Comparison of ENCODE assay signal across 8 cellular contexts in genomic region chr16:8867483-8868271, GRCh38.
DNase-seq lines count a peak whose midpoint lies in the region; ATAC-seq and TF ChIP-seq lines count a peak whose summit lies in the region.

No MANE protein-coding gene starts in this region.

- H3K36me3 ChIP-seq in SU-DHL-6 (ENCODE audit: low read length) = no peaks in the 10 kb centered on the region
- H3K36me3 ChIP-seq in mucosa of stomach (ENCODE audit: control insufficient read depth, insufficient read depth, low read length) = no peaks in the 10 kb centered on the region

- H4K20me1 ChIP-seq in SU-DHL-6 (ENCODE audit: low read depth, low read length) = peaks cover 5% of the 10 kb centered on the region; the same call in 1 of the 2 replicates

- peaks cover 34 to 42% of the 10 kb centered on the region in 2 donors for H3K4me1 Mint-ChIP-seq in effector memory CD8-positive, alpha-beta T cell (ENCODE audit: low read depth in 2 of 2)

- peak; percentile 26 for DNase-seq in activated naive CD4-positive, alpha-beta T cell treated with Interleukin-2 at 50 U/mL for 16 hours
- no peak for DNase-seq in activated naive CD4-positive, alpha-beta T cell (lab: John Stamatoyannopoulos, UW)
- peak in 1 of 3 experiments; percentile 14 for DNase-seq in effector memory CD8-positive, alpha-beta T cell
- DNase-seq in GM10248 (ENCODE audit: extremely low spot score) = no peak

- H3K27ac ChIP-seq in SU-DHL-6 (ENCODE audit: low read depth, low read length) = peak overlapping the region; percentile 84

- H3K9me3 Mint-ChIP-seq in effector memory CD8-positive, alpha-beta T cell = no peaks in the 10 kb centered on the region

- H3K9me2 ChIP-seq in SU-DHL-6 (replicated peaks; ENCODE audit: insufficient read depth, low read length) = no peaks in the 10 kb centered on the region

- no peaks in the 10 kb centered on the region for H3K9me3 ChIP-seq in SU-DHL-6 (ENCODE audit: insufficient read depth, low read length)
- H3K9me3 ChIP-seq in mucosa of stomach (ENCODE audit: control insufficient read depth, low read length) = no peaks in the 10 kb centered on the region

- peak overlapping the region; percentile 90 to 97 for H3K4me3 Mint-ChIP-seq in effector memory CD8-positive, alpha-beta T cell

- H3K79me2 ChIP-seq in SU-DHL-6 (ENCODE audit: insufficient read depth, low read length) = peaks cover 54% of the 10 kb centered on the region

- peak overlapping the region; percentile 68 for H2AFZ ChIP-seq in SU-DHL-6 (ENCODE audit: low read depth, low read length, severe bottlenecking)

- peaks cover 9% of the 10 kb centered on the region for H3K36me3 Mint-ChIP-seq in effector memory CD8-positive, alpha-beta T cell (ENCODE audit: insufficient read depth)

- H3K27me3 ChIP-seq in SU-DHL-6 (ENCODE audit: low read length) (no peaks in the 10 kb centered on the region), mucosa of stomach (ENCODE audit: control insufficient read depth, insufficient read depth, low read length) (no peaks in the 10 kb centered on the region)

- peak; percentile 13 for ATAC-seq in effector memory CD8-positive, alpha-beta T cell (replicated peaks)
- ATAC-seq in GM18861 (IDR thresholded peaks at IDR 0.05; ENCODE audit: unreplicated experiment) (no peak), GM21717 (IDR thresholded peaks at IDR 0.05; ENCODE audit: unreplicated experiment) (no peak)

- H3K4me2 ChIP-seq in SU-DHL-6 (ENCODE audit: low read depth, low read length, poor library complexity, severe bottlenecking) = peak overlapping the region; percentile 78

- peak overlapping the region; percentile 72 to 97 for H3K27ac Mint-ChIP-seq in effector memory CD8-positive, alpha-beta T cell

- H3F3A ChIP-seq in SU-DHL-6 (ENCODE audit: insufficient read depth) = peaks cover 9% of the 10 kb centered on the region; the same call in 1 of the 2 replicates

- H3K9ac ChIP-seq in SU-DHL-6 (ENCODE audit: low read length) = peak overlapping the region; percentile 90
- peak overlapping the region; percentile 72 for H3K9ac ChIP-seq in mucosa of stomach (ENCODE audit: low read length)

- CTCF ChIA-PET in GM10248 (lab: Yijun Ruan, JAX) = interaction anchor here (0.9 to 10.1 kb wide), 3 partner anchors 14 to 210 kb away, joined by 3 to 165 read pairs (median 7); partner anchors contain the start of gene LITAFD

- no peaks in the 10 kb centered on the region for H3K27me3 Mint-ChIP-seq in effector memory CD8-positive, alpha-beta T cell

- POLR2A ChIA-PET in GM10248 (lab: Yijun Ruan, JAX) = interaction anchor here (0.6 to 1.3 kb wide), 2 partner anchors 24 to 224 kb away, joined by 5 to 14 read pairs; partner anchors contain the start of gene HAPSTR1

- TF ChIP-seq CTCF in SU-DHL-6 (IDR thresholded peaks at IDR 0.05; ENCODE audit: insufficient read depth, low read length, poor library complexity, severe bottlenecking) = no peak
- no peak for TF ChIP-seq CTCF in GM10248 (IDR thresholded peaks at IDR 0.05; ENCODE audit: control extremely low read depth, extremely low read depth, low read depth, missing control alignments)

- peaks cover 57% of the 10 kb centered on the region for H3K4me1 ChIP-seq in mucosa of stomach (ENCODE audit: control insufficient read depth, insufficient read depth, low read length)

- H3K4me3 ChIP-seq in SU-DHL-6 (ENCODE audit: insufficient read depth, low read length, poor library complexity, severe bottlenecking) (peak overlapping the region; percentile 82), mucosa of stomach (ENCODE audit: low read length) (peak overlapping the region; percentile 67)
